In genomic region chr1:201530741-201531521, GRCh38 we compare ENCODE assay signal across 8 cellular contexts. TPM values are rescaled to one million over a fixed set of nuclear protein-coding genes. Genes with fewer than 3 reads are reported as not detected.
A peak's percentile ranks its signal among the peaks of the same experiment; 100 is the strongest.
DNase-seq lines count a peak whose midpoint lies in the region; ATAC-seq and TF ChIP-seq lines count a peak whose summit lies in the region.

No MANE protein-coding gene starts in this region.

- peaks cover 4% of the 10 kb centered on the region for H3K4me1 Mint-ChIP-seq in activated CD4-positive, alpha-beta T cell treated with anti-CD3 and anti-CD28 coated beads, Interleukin-2, amount 10 ng/mL, durations not matched to agents 7 days and 5 days

- H3K4ac ChIP-seq in neuronal stem cell (ENCODE audit: low read length) = no peak overlapping the region

- CTCF ChIA-PET in A673 (lab: Charles Lee) = interaction anchor here (0.6 to 2.7 kb wide), 7 partner anchors 19 to 588 kb away, joined by 3 to 17 read pairs (median 5); no protein-coding TSS in a partner anchor
- CTCF ChIA-PET in activated CD4-positive, alpha-beta T cell treated with anti-CD3 and anti-CD28 coated beads, Interleukin-2, amount 10 ng/mL, durations not matched to agents 7 days and 5 days (lab: Charles Lee) = interaction anchor here (1.1 to 1.8 kb wide), 6 partner anchors 16 to 55 kb away, joined by 3 to 4 read pairs (median 4); no protein-coding TSS in a partner anchor

- H3K27ac ChIP-seq in A673 (ENCODE audit: low read depth, low read length, poor library complexity, severe bottlenecking) (no peak overlapping the region), neuronal stem cell (replicated peaks; ENCODE audit: low read length) (no peak overlapping the region), vagina (peak overlapping the region; percentile 90)

- DNase-seq in A673 (ENCODE audit: low spot score) = peak; percentile 91
- peak; percentile 76 for DNase-seq in GM13976 (ENCODE audit: low spot score)
- DNase-seq in NCI-H2227 (lab: John Stamatoyannopoulos, UW; ENCODE audit: unreplicated experiment) = peak; percentile 84
- peak; percentile 39 for DNase-seq in activated CD4-positive, alpha-beta T cell treated with anti-CD3 and anti-CD28 coated beads, Interleukin-2, amount 10 ng/mL, durations not matched to agents 7 days and 5 days
- DNase-seq in fibroblast of the aortic adventitia (ENCODE audit: low read depth) = peak; percentile 95
- peak; percentile 65 for DNase-seq in neuronal stem cell (ENCODE audit: low spot score)
- peak in 1 of 2 donors; percentile 94 for DNase-seq in vagina (ENCODE audit: extremely low spot score in 2 of 2)

- WGBS in neuronal stem cell (ENCODE audit: extremely low coverage in 2 of 2, insufficient read length in 2 of 2, insufficient replicate concordance in 1 of 2), 2 donors = no CpG with 5 or more reads among the region's 25 CpGs

- no peak overlapping the region for H3K23ac ChIP-seq in neuronal stem cell (ENCODE audit: low read depth, low read length, poor library complexity)

- H2BK15ac ChIP-seq in neuronal stem cell (ENCODE audit: low read length) = peak overlapping the region; percentile 33

- H3K27ac Mint-ChIP-seq in activated CD4-positive, alpha-beta T cell treated with anti-CD3 and anti-CD28 coated beads, Interleukin-2, amount 10 ng/mL, durations not matched to agents 7 days and 5 days = no peak overlapping the region

- no peak overlapping the region for H3K14ac ChIP-seq in neuronal stem cell (ENCODE audit: low read length)

- peak overlapping the region; percentile 5 for H3K18ac ChIP-seq in neuronal stem cell (ENCODE audit: low read length)

- H4K8ac ChIP-seq in neuronal stem cell (ENCODE audit: low read depth, low read length) = no peak overlapping the region

- no peak overlapping the region for H4K91ac ChIP-seq in neuronal stem cell (ENCODE audit: low read depth, low read length, poor library complexity)

- no peak overlapping the region for H3K4me2 ChIP-seq in neuronal stem cell (ENCODE audit: insufficient read depth, low read length, poor library complexity, severe bottlenecking)

- no peak for ATAC-seq in GM21528 (IDR thresholded peaks at IDR 0.05; ENCODE audit: low FRiP score, unreplicated experiment)

- no peak overlapping the region for H3K4me3 ChIP-seq in A673 (ENCODE audit: low read depth, low read length, poor library complexity, severe bottlenecking)
- no peak overlapping the region for H3K4me3 ChIP-seq in fibroblast of the aortic adventitia (ENCODE audit: low read depth, low read length)
- no peak overlapping the region for H3K4me3 ChIP-seq in neuronal stem cell (ENCODE audit: low read length in 2 of 2)
- H3K4me3 ChIP-seq in vagina = no peak overlapping the region

- in situ Hi-C loops in GM13976 (cut with MboI; ENCODE audit: low sequenced_read_pairs, unreplicated experiment) = no loop called here

- no peak overlapping the region for H3K4me3 Mint-ChIP-seq in activated CD4-positive, alpha-beta T cell treated with anti-CD3 and anti-CD28 coated beads, Interleukin-2, amount 10 ng/mL, durations not matched to agents 7 days and 5 days

- no peak overlapping the region for H2BK12ac ChIP-seq in neuronal stem cell (ENCODE audit: low read length)

- H3K9ac ChIP-seq in neuronal stem cell (ENCODE audit: low read depth, low read length, poor library complexity) = no peak overlapping the region

- no peaks in the 10 kb centered on the region for H3K36me3 Mint-ChIP-seq in activated CD4-positive, alpha-beta T cell treated with anti-CD3 and anti-CD28 coated beads, Interleukin-2, amount 10 ng/mL, durations not matched to agents 7 days and 5 days (ENCODE audit: low read depth)

- BruUV-seq in A673 (replicated peaks; lab: Mats Ljungman, UMichigan) = no TSS peak

- H3K79me1 ChIP-seq in neuronal stem cell (ENCODE audit: low read depth, low read length) = no peaks in the 10 kb centered on the region

- TF ChIP-seq CTCF in A673 (conservative IDR thresholded peaks at IDR 0.05; ENCODE audit: low read depth, low read length) (peak; percentile 94), GM13976 (IDR thresholded peaks at IDR 0.05; ENCODE audit: borderline replicate concordance, control extremely low read depth, extremely low read depth, insufficient read depth, missing control alignments) (peak; percentile 54), fibroblast of the aortic adventitia (IDR thresholded peaks at IDR 0.05; ENCODE audit: insufficient read depth, low read length) (peak; percentile 87), vagina (IDR thresholded peaks at IDR 0.05) (peak; percentile 45 to 77 (median 69))

- intact Hi-C loops in A673 (cut with micrococcal nuclease; ENCODE audit: unreplicated experiment) = loop anchor here (1.0 to 10.0 kb wide), 3 partner anchors 261 to 604 kb away; no protein-coding TSS in a partner anchor
- intact Hi-C loops in vagina (cut with DNase I) = loop anchor here (2.0 to 10.0 kb wide), 2 partner anchors 262 to 424 kb away; partner anchors contain the start of gene TIMM17A

- TF ChIP-seq POLR2A in vagina (IDR thresholded peaks at IDR 0.05) = no peak

- POLR2A ChIA-PET in A673 (lab: Charles Lee; ENCODE audit: low non-redundant PET) = no interaction called here
- POLR2A ChIA-PET in activated CD4-positive, alpha-beta T cell treated with anti-CD3 and anti-CD28 coated beads, Interleukin-2, amount 10 ng/mL, durations not matched to agents 7 days and 5 days (lab: Charles Lee) = no interaction called here

- H3K4me1 ChIP-seq in A673 (ENCODE audit: insufficient read depth, low read length, poor library complexity, severe bottlenecking) (peaks cover 33% of the 10 kb centered on the region), neuronal stem cell (ENCODE audit: control insufficient read depth in 2 of 2, insufficient read depth in 1 of 2, low read depth in 1 of 2, low read length in 2 of 2) (peaks cover 12 to 13% of the 10 kb centered on the region in 2 donors), vagina (peaks cover 36% of the 10 kb centered on the region)

- H2AK5ac ChIP-seq in neuronal stem cell (ENCODE audit: low read depth, low read length) = no peak overlapping the region

- peak overlapping the region; percentile 14 for H2AFZ ChIP-seq in neuronal stem cell (ENCODE audit: low read length)

- H3K27me3 ChIP-seq in A673 (replicated peaks; ENCODE audit: insufficient read depth, low read depth, low read length, poor library complexity) (no peaks in the 10 kb centered on the region), neuronal stem cell (ENCODE audit: control insufficient read depth in 3 of 3, insufficient read depth in 3 of 3, low read depth in 1 of 3, low read length in 3 of 3) (peaks cover 0 to 30% (median 0%) of the 10 kb centered on the region in 3 experiments), vagina (no peaks in the 10 kb centered on the region)

- H3K9me3 ChIP-seq in A673 (ENCODE audit: low read depth, low read length, poor library complexity, severe bottlenecking) (no peaks in the 10 kb centered on the region), neuronal stem cell (replicated peaks in 1 of 2; ENCODE audit: control insufficient read depth in 2 of 2, insufficient read depth in 1 of 2, low read depth in 1 of 2, low read length in 2 of 2) (no peaks in the 10 kb centered on the region), vagina (no peaks in the 10 kb centered on the region)

- H3K27me3 Mint-ChIP-seq in activated CD4-positive, alpha-beta T cell treated with anti-CD3 and anti-CD28 coated beads, Interleukin-2, amount 10 ng/mL, durations not matched to agents 7 days and 5 days = peaks cover 2% of the 10 kb centered on the region

- no peaks in the 10 kb centered on the region for H3K9me3 Mint-ChIP-seq in activated CD4-positive, alpha-beta T cell treated with anti-CD3 and anti-CD28 coated beads, Interleukin-2, amount 10 ng/mL, durations not matched to agents 7 days and 5 days

- H3K36me3 ChIP-seq in A673 (ENCODE audit: insufficient read depth, low read length, poor library complexity, severe bottlenecking) (no peaks in the 10 kb centered on the region), neuronal stem cell (replicated peaks in 1 of 2; ENCODE audit: control insufficient read depth in 2 of 2, insufficient read depth in 2 of 2, low read length in 2 of 2) (no peaks in the 10 kb centered on the region), vagina (no peaks in the 10 kb centered on the region)

- H2BK5ac ChIP-seq in neuronal stem cell (ENCODE audit: low read length) = peak overlapping the region; percentile 55

- no peak overlapping the region for H2BK120ac ChIP-seq in neuronal stem cell (ENCODE audit: low read depth, low read length)

RNA-seq across cellular contexts. Expression of gene NAV1, which starts 8.0 kb away (rescaled TPM):
- 48.2 and 51.2 TPM in 2 replicates for total RNA-seq in A673 (2021)
- total RNA-seq in activated CD4-positive, alpha-beta T cell treated with anti-CD3 and anti-CD28 coated beads, Interleukin-2, amount 10 ng/mL, durations not matched to agents 7 days and 5 days = 1 to 10 TPM; 2.0 to 2.7 TPM
- total RNA-seq in fibroblast of the aortic adventitia (ENCODE audit: low replicate concordance) = 29.8 and 136 TPM in 2 replicates
- 112 TPM for polyA plus RNA-seq in neuronal stem cell (2013, experiment 1 of 2)
- polyA plus RNA-seq in neuronal stem cell (2013, experiment 2 of 2) = 121 TPM
- total RNA-seq in vagina = 45.9 TPM

RNA-seq across cellular contexts. Expression of gene CSRP1, which starts 24.0 kb away (rescaled TPM):
- total RNA-seq in A673 (2021) (402 and 517 TPM in 2 replicates), fibroblast of the aortic adventitia (ENCODE audit: low replicate concordance) (86.9 and 120 TPM in 2 replicates), vagina (729 TPM)
- 10 to 100 TPM; 82.4 to 83.4 TPM for total RNA-seq in activated CD4-positive, alpha-beta T cell treated with anti-CD3 and anti-CD28 coated beads, Interleukin-2, amount 10 ng/mL, durations not matched to agents 7 days and 5 days
- polyA plus RNA-seq in neuronal stem cell (2013, experiment 1 of 2) = 31.8 TPM
- polyA plus RNA-seq in neuronal stem cell (2013, experiment 2 of 2) = 29.5 TPM
